8 cellular contexts compared by ENCODE assay signal in the genomic region with DNA sequence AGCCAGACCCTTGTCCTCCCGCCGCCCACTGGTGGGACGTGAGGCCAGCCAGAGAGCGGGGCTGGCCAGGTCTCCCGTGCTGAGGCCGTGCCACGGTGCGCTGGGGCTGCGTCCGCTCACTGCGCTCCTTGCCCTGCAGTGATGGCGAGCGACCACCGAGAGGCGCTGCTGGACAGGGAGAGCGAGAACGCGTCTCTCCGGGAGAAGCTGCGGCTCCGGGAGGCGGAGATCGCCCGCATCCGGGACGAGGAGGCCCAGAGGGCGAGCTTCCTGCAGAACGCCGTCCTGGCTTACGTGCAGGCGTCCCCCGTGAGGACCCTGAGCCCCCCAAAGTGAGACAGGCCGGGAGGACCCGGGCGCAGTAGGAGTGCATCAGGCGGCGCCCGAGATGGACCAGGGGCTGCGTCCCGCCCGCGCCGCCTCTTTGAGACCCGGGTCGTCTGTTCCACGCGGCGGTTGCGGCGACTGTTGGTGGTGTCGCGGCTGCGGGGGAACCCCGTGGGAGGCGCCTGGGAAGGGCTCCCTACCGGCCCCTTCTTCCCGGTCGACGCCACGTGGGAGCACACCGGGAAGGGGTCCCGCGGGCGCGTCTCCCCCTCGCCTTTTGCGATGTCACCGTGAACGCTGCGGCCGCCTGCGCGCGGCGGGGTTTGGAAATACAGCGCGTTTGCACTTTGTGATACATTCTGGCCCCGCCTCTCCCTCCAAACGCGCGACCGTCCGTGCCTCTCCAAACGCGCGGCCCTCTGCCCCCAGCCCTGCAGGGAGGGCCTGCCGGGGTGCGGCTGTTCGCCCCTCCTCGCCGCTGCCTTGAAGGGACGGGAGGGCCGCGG. TPM values are rescaled to one million over a fixed set of nuclear protein-coding genes. Genes with fewer than 3 reads are reported as not detected.
DNase-seq lines count a peak whose midpoint lies in the region; ATAC-seq, FAIRE-seq and TF ChIP-seq lines count a peak whose summit lies in the region.

No MANE protein-coding gene starts in this region.

- no peaks in the 10 kb centered on the region for H3K9me3 ChIP-seq in RWPE2 (ENCODE audit: severe bottlenecking)
- no peaks in the 10 kb centered on the region for H3K9me3 ChIP-seq in neutrophil
- no peaks in the 10 kb centered on the region for H3K9me3 ChIP-seq in stomach

- H3K4me3 ChIP-seq in GM12864 (ENCODE audit: low read depth, low read length) (peak overlapping the region; percentile 33), RWPE2 (ENCODE audit: severe bottlenecking) (peak overlapping the region; percentile 46), neutrophil (ENCODE audit: low read depth in 1 of 2, low read length in 1 of 2) (peak overlapping the region; percentile 58 to 64), stomach (peak overlapping the region; percentile 45 to 71 (median 60))
- peak overlapping the region; percentile 57 for H3K4me3 ChIP-seq in Jurkat, Clone E6-1 (ENCODE audit: low read length)

- no peak for TF ChIP-seq EP300 in stomach (IDR thresholded peaks at IDR 0.05)

- no peak for FAIRE-seq in frontal cortex (lab: Jason Lieb, UNC)

- intact Hi-C loops in stomach (cut with DNase I; ENCODE audit: low total_unique reads): no loop called here

- H3K27ac ChIP-seq in RWPE2 (ENCODE audit: poor library complexity, severe bottlenecking): peak overlapping the region; percentile 52
- peak overlapping the region; percentile 41 for H3K27ac ChIP-seq in neutrophil
- H3K27ac ChIP-seq in stomach: peak overlapping the region; percentile 73 to 87 (median 81)

- H3K36me3 ChIP-seq in RWPE2 (ENCODE audit: low read depth) (peaks cover 8% of the 10 kb centered on the region), neutrophil (no peaks in the 10 kb centered on the region), stomach (peaks cover 0 to 26% (median 18%) of the 10 kb centered on the region in 4 donors)

- TF ChIP-seq CTCF in GM12864 (IDR thresholded peaks at IDR 0.05; ENCODE audit: low read depth, low read length, missing control alignments) (peak; percentile 86), RWPE2 (IDR thresholded peaks at IDR 0.05; ENCODE audit: poor library complexity, severe bottlenecking) (peak; percentile 86), neutrophil (IDR thresholded peaks at IDR 0.05) (peak; percentile 97), stomach (IDR thresholded peaks at IDR 0.05) (peak in 5 of 7 experiments; percentile 89 to 95 (median 92))

- DNase-seq in GM12864 (ENCODE audit: low read depth) (no peak), RWPE2 (ENCODE audit: low spot score) (no peak), frontal cortex (ENCODE audit: low spot score in 2 of 2) (peak; percentile 90 to 95), stomach (peak; percentile 90)
- peak; percentile 84 for DNase-seq in Jurkat, Clone E6-1 (ENCODE audit: low read depth, low spot score)
- peak; percentile 46 to 77 (median 71) for DNase-seq in activated naive CD4-positive, alpha-beta T cell (lab: John Stamatoyannopoulos, UW)

- ATAC-seq in RWPE2 (ENCODE audit: low read depth): peak; percentile 49
- ATAC-seq in HG03039 (IDR thresholded peaks at IDR 0.05; ENCODE audit: unreplicated experiment): no peak

- WGBS in stomach, 5 donors: 0 to 6% (median 1%) methylated on average over 17 to 94 of the region's 94 CpGs

- no peak for TF ChIP-seq POLR2A in stomach (IDR thresholded peaks at IDR 0.05)

- H3K27me3 ChIP-seq in RWPE2 (ENCODE audit: insufficient read depth, poor library complexity, severe bottlenecking) (no peaks in the 10 kb centered on the region), neutrophil (peaks cover 24% of the 10 kb centered on the region), stomach (peaks cover 0 to 14% (median 8%) of the 10 kb centered on the region in 3 donors)

- H3K4me1 ChIP-seq in RWPE2 (ENCODE audit: insufficient read depth, poor library complexity, severe bottlenecking) (no peaks in the 10 kb centered on the region), neutrophil (ENCODE audit: control insufficient read depth in 1 of 2, insufficient read depth in 1 of 2, low read depth in 1 of 2, low read length in 1 of 2) (peaks cover 20 to 28% of the 10 kb centered on the region in 2 experiments), stomach (peaks cover 19 to 42% (median 31%) of the 10 kb centered on the region in 4 donors)

RNA-seq across cellular contexts. Expression of a gene that starts 0.8 kb away (rescaled TPM):
- 80.4 TPM for polyA plus RNA-seq in Jurkat, Clone E6-1 (2012; ENCODE audit: insufficient read depth, insufficient read length)
- total RNA-seq in frontal cortex (110 TPM), stomach (10 to 100 TPM in 1 of 5 donors, 1 to 10 TPM in 3, not detected in 1; 1.2 to 11.6 (median 2.5) TPM)
- 10 to 100 TPM; 13.1 to 24.8 (median 16.2) TPM for polyA plus RNA-seq in stomach

RNA-seq across cellular contexts. Expression of a gene that starts 6.8 kb away (rescaled TPM):
- 207 TPM for polyA plus RNA-seq in Jurkat, Clone E6-1 (2012; ENCODE audit: insufficient read depth, insufficient read length)
- total RNA-seq in frontal cortex: 25.7 TPM
- total RNA-seq in stomach: 100 to 1,000 TPM in 2 of 5 donors, 10 to 100 TPM in 3; 11.1 to 461 (median 100.0) TPM
- polyA plus RNA-seq in stomach: 100 to 1,000 TPM; 352 to 403 (median 396) TPM

RNA-seq across cellular contexts. Expression of a gene that starts 7.6 kb away (rescaled TPM):
- 34.7 TPM for polyA plus RNA-seq in Jurkat, Clone E6-1 (2012; ENCODE audit: insufficient read depth, insufficient read length)
- total RNA-seq in frontal cortex (14.3 TPM), stomach (100 to 1,000 TPM in 1 of 5 donors, 10 to 100 TPM in 3, 1 to 10 TPM in 1; 8.3 to 171 (median 42.9) TPM)
- 10 to 100 TPM; 12.7 to 21.1 (median 20.9) TPM for polyA plus RNA-seq in stomach

RNA-seq across cellular contexts. Expression of a gene that starts 8.0 kb away (rescaled TPM):
- 178 TPM for polyA plus RNA-seq in Jurkat, Clone E6-1 (2012; ENCODE audit: insufficient read depth, insufficient read length)
- total RNA-seq in frontal cortex: 31.0 TPM
- 100 to 1,000 TPM in 2 of 5 donors, 10 to 100 TPM in 3; 22.0 to 213 (median 53.1) TPM for total RNA-seq in stomach
- polyA plus RNA-seq in stomach: 100 to 1,000 TPM; 142 to 231 (median 215) TPM

RNA-seq across cellular contexts. Expression of a gene that starts 20.9 kb away (rescaled TPM):
- polyA plus RNA-seq in Jurkat, Clone E6-1 (2012; ENCODE audit: insufficient read depth, insufficient read length): 30.1 TPM
- 21.2 TPM for total RNA-seq in frontal cortex
- 10 to 100 TPM; 12.5 to 66.5 (median 28.3) TPM for total RNA-seq in stomach
- 10 to 100 TPM; 22.5 to 55.2 (median 26.0) TPM for polyA plus RNA-seq in stomach

Comparison
In these comparisons a context has a peak if more than half of its experiments do, and no peak if none do; other contexts are left out.
1. DNase-seq: peak in Jurkat, Clone E6-1 (single experiment), activated naive CD4-positive, alpha-beta T cell (4 of 4), frontal cortex (2 of 2) and stomach (single experiment); none in GM12864 (single experiment) and RWPE2 (single experiment).
2. Peak in every context shown above with its lines, with median percentiles within 50 percentile points of each other: H3K4me3 ChIP-seq, CTCF ChIP-seq and H3K27ac ChIP-seq.